Comparison of ENCODE assay signal across 11 cellular contexts in genomic region chr2:60925994-60926750, GRCh38. TPM values are rescaled to one million over a fixed set of nuclear protein-coding genes. Genes with fewer than 3 reads are reported as not detected.
DNase-seq lines count a peak whose midpoint lies in the region; ATAC-seq and TF ChIP-seq lines count a peak whose summit lies in the region.
"Had no signal": no experiment of that assay in that cellular context is flagged by ENCODE, and none has a peak within 500 bp of the region (broad histone marks: within the 10 kb centered on the region; RNA-seq: fewer than 3 reads in every experiment).

No MANE protein-coding gene starts in this region.

- peak overlapping the region; percentile 52 to 97 (median 82) for H3K27ac Mint-ChIP-seq in naive B cell
- H3K27ac Mint-ChIP-seq: activated T-helper 17 cell treated with anti-CD3 and anti-CD28 coated beads, Interleukin-2, amount 50 U/mL, for 72 hours had no signal

- H3K9me3 ChIP-seq in breast epithelium = no peaks in the 10 kb centered on the region

- no peaks in the 10 kb centered on the region for H3K27me3 ChIP-seq in breast epithelium

- no peaks in the 10 kb centered on the region for H3K27me3 Mint-ChIP-seq in naive B cell
- H3K27me3 Mint-ChIP-seq: activated T-helper 17 cell treated with anti-CD3 and anti-CD28 coated beads, Interleukin-2, amount 50 U/mL, for 72 hours had no signal

- H3K4me3 Mint-ChIP-seq in naive B cell = peak overlapping the region in 1 of 8 donors; percentile 36
- H3K4me3 Mint-ChIP-seq: activated T-helper 17 cell treated with anti-CD3 and anti-CD28 coated beads, Interleukin-2, amount 50 U/mL, for 72 hours had no signal

- H3K36me3 ChIP-seq in breast epithelium = no peaks in the 10 kb centered on the region

- H3K4me1 Mint-ChIP-seq in naive B cell = peaks cover 28 to 29% (median 29%) of the 10 kb centered on the region in 3 donors

- no peaks in the 10 kb centered on the region for H3K9me3 Mint-ChIP-seq in naive B cell
- H3K9me3 Mint-ChIP-seq: activated T-helper 17 cell treated with anti-CD3 and anti-CD28 coated beads, Interleukin-2, amount 50 U/mL, for 72 hours had no signal

- TF ChIP-seq POLR2A in breast epithelium (IDR thresholded peaks at IDR 0.05) = no peak

- H3K4me3 ChIP-seq in breast epithelium = no peak overlapping the region

- no peak for TF ChIP-seq CTCF in breast epithelium (IDR thresholded peaks at IDR 0.05)

- H3K36me3 Mint-ChIP-seq in naive B cell = peaks cover 34 to 36% of the 10 kb centered on the region in 2 donors

- ATAC-seq in naive B cell (ENCODE audit: low read depth in 2 of 2) (no peak), HG02759 (IDR thresholded peaks at IDR 0.05; ENCODE audit: unreplicated experiment) (no peak), HG03342 (IDR thresholded peaks at IDR 0.05; ENCODE audit: unreplicated experiment) (no peak), HG03521 (IDR thresholded peaks at IDR 0.05; ENCODE audit: unreplicated experiment) (no peak)
- ATAC-seq: activated T-helper 17 cell treated with anti-CD3 and anti-CD28 coated beads, Interleukin-2, amount 50 U/mL, for 72 hours had no signal

- intact Hi-C loops in breast epithelium (cut with DNase I; ENCODE audit: low total_unique reads) = loop anchor here (1.0 kb wide), 1 partner anchor 16 kb away; no protein-coding TSS in a partner anchor

- H3K27ac ChIP-seq in breast epithelium = peak overlapping the region; percentile 11 to 52

- no peaks in the 10 kb centered on the region for H3K4me1 ChIP-seq in breast epithelium

- DNase-seq in NCI-H2171 treated with DMSO at 0.1 percent for 48 hours (lab: John Stamatoyannopoulos, UW) = peak; percentile 3
- no peak for DNase-seq in NCI-H2171 (lab: John Stamatoyannopoulos, UW)
- peak; percentile 44 for DNase-seq in MV-4-11 (lab: John Stamatoyannopoulos, UW)
- no peak for DNase-seq in breast epithelium (ENCODE audit: low spot score in 2 of 2)
- no peak for DNase-seq in naive B cell
- DNase-seq: left cardiac atrium, NCI-H446 treated with DMSO at 0.1 percent for 48 hours had no signal

RNA-seq across cellular contexts. Expression of gene REL, which starts 44.8 kb away (rescaled TPM):
- total RNA-seq in breast epithelium = 10 to 100 TPM; 17.0 to 49.0 (median 21.1) TPM
- 100 to 1,000 TPM in 3 of 6 donors, 10 to 100 TPM in 3; 30.1 to 125 (median 106) TPM for polyA plus RNA-seq in naive B cell (ENCODE audit: low read depth in 6 of 6)

Comparison
In these comparisons a context has a peak if more than half of its experiments do, and no peak if none do; other contexts are left out.
1. DNase-seq: peak in NCI-H2171 treated with DMSO at 0.1 percent for 48 hours (single experiment) and MV-4-11 (single experiment); none in NCI-H2171 (single experiment), breast epithelium (0 of 2) and naive B cell (single experiment).